ENCODE assay signal across 12 cellular contexts in genomic region chr3:23002846-23003800, GRCh38.
DNase-seq lines count a peak whose midpoint lies in the region; TF ChIP-seq lines count a peak whose summit lies in the region.
"Had no signal": no experiment of that assay in that cellular context is flagged by ENCODE, and none has a peak within 500 bp of the region (broad histone marks: within the 10 kb centered on the region; RNA-seq: fewer than 3 reads in every experiment).

No MANE protein-coding gene starts in this region.

- H3K36me3 ChIP-seq in Karpas-422 (ENCODE audit: insufficient read depth, low read length) (no peaks in the 10 kb centered on the region), skeletal muscle tissue (ENCODE audit: control insufficient read depth in 3 of 3, insufficient read depth in 3 of 3, low read length in 3 of 3) (no peaks in the 10 kb centered on the region), transverse colon (no peaks in the 10 kb centered on the region)
- H3K36me3 ChIP-seq: ascending aorta, thoracic aorta had no signal

- TF ChIP-seq EP300 in transverse colon (IDR thresholded peaks at IDR 0.05; ENCODE audit: low read depth) = no peak

- intact Hi-C loops in transverse colon (cut with DNase I; ENCODE audit: low total_unique reads) = no loop called here

- TF ChIP-seq POLR2A in transverse colon (IDR thresholded peaks at IDR 0.05) = no peak

- H2AFZ ChIP-seq in Karpas-422 (ENCODE audit: low read length) = no peak overlapping the region

- no peaks in the 10 kb centered on the region for H3K36me3 Mint-ChIP-seq in T-helper 2 cell treated with Interferon-gamma antibody and Interleukin-4, amounts not matched to agents 5 μg/mL and 100 μg/mL, for 36 hours (ENCODE audit: low read depth)
- H3K36me3 Mint-ChIP-seq: naive B cell had no signal

- no peaks in the 10 kb centered on the region for H3K4me1 Mint-ChIP-seq in T-helper 2 cell treated with Interferon-gamma antibody and Interleukin-4, amounts not matched to agents 5 μg/mL and 100 μg/mL, for 36 hours (ENCODE audit: low read depth)

- H3K79me2 ChIP-seq in Karpas-422 (ENCODE audit: low read length) = no peaks in the 10 kb centered on the region

- no peak overlapping the region for H3K4me2 ChIP-seq in Karpas-422 (ENCODE audit: low read depth, low read length, poor library complexity, severe bottlenecking)

- no peaks in the 10 kb centered on the region for H3K4me1 ChIP-seq in Karpas-422 (ENCODE audit: low read length)
- H3K4me1 ChIP-seq in skeletal muscle tissue (ENCODE audit: control insufficient read depth in 3 of 3, insufficient read depth in 3 of 3, low read length in 3 of 3) = peaks cover 16 to 39% (median 17%) of the 10 kb centered on the region in 3 donors
- H3K4me1 ChIP-seq in transverse colon = peaks cover 0 to 11% (median 6%) of the 10 kb centered on the region in 4 donors
- H3K4me1 ChIP-seq: ascending aorta had no signal

- no peaks in the 10 kb centered on the region for H3K27me3 Mint-ChIP-seq in T-helper 2 cell treated with Interferon-gamma antibody and Interleukin-4, amounts not matched to agents 5 μg/mL and 100 μg/mL, for 36 hours (ENCODE audit: low read depth)
- H3K27me3 Mint-ChIP-seq: naive B cell had no signal

- 50 to 60% methylated on average over 8 to 16 of the region's 16 CpGs for WGBS in transverse colon (ENCODE audit: low coverage in 1 of 2), 2 donors

- no peak overlapping the region for H3K27ac Mint-ChIP-seq in T-helper 2 cell treated with Interferon-gamma antibody and Interleukin-4, amounts not matched to agents 5 μg/mL and 100 μg/mL, for 36 hours

- H3K4me3 Mint-ChIP-seq in T-helper 2 cell treated with Interferon-gamma antibody and Interleukin-4, amounts not matched to agents 5 μg/mL and 100 μg/mL, for 36 hours = no peak overlapping the region

- in situ Hi-C loops in transverse colon (cut with MboI; ENCODE audit: low pct_ligation_motif_present in 1 of 4, low pct_unique_long_range_greater_than_20kb in 1 of 4, low sequenced_read_pairs in 3 of 4) = no loop called here

- no peak overlapping the region for H3K27ac ChIP-seq in Karpas-422 (ENCODE audit: low read length)
- H3K27ac ChIP-seq in skeletal muscle tissue (ENCODE audit: low read depth, low read length) = peak overlapping the region; percentile 71
- H3K27ac ChIP-seq in transverse colon = no peak overlapping the region
- H3K27ac ChIP-seq: ascending aorta, thoracic aorta had no signal

- H3K9me2 ChIP-seq in Karpas-422 (replicated peaks; ENCODE audit: insufficient read depth, low read length) = no peaks in the 10 kb centered on the region

- peak; percentile 55 for DNase-seq in Karpas-422
- peak; percentile 82 for DNase-seq in NCI-H510A treated with DMSO at 0.1 percent for 48 hours (lab: John Stamatoyannopoulos, UW)
- peak; percentile 45 for DNase-seq in fibroblast of mammary gland (ENCODE audit: low read depth)
- DNase-seq in 8988T = no peak
- DNase-seq in T-helper 2 cell treated with Interferon-gamma antibody and Interleukin-4, amounts not matched to agents 5 μg/mL and 100 μg/mL, for 36 hours (ENCODE audit: low spot score) = no peak
- no peak for DNase-seq in transverse colon
- DNase-seq: activated CD8-positive, alpha-beta memory T cell treated with anti-CD3 and anti-CD28 coated beads for 24 hours; naive B cell; stimulated activated CD4-positive, alpha-beta T cell treated with anti-CD3 and anti-CD28 coated beads, Interleukin-1b, Interleukin-23, amount 100 ng/mL, for 48 hours had no signal

- TF ChIP-seq CTCF in fibroblast of mammary gland (conservative IDR thresholded peaks at IDR 0.05; ENCODE audit: control insufficient read depth, insufficient read depth, low read depth, low read length) (no peak), transverse colon (IDR thresholded peaks at IDR 0.05) (no peak)

- H3K4me3 ChIP-seq in Karpas-422 (ENCODE audit: low read length) (no peak overlapping the region), fibroblast of mammary gland (ENCODE audit: control insufficient read depth, low read depth, low read length) (no peak overlapping the region), skeletal muscle tissue (ENCODE audit: low read length in 3 of 3) (peak overlapping the region in 1 of 3 donors; percentile 6), transverse colon (no peak overlapping the region)
- H3K4me3 ChIP-seq: ascending aorta, thoracic aorta had no signal

- H3K9ac ChIP-seq in Karpas-422 (ENCODE audit: low read length) (no peak overlapping the region), skeletal muscle tissue (ENCODE audit: low read depth in 1 of 3, low read length in 3 of 3) (peak overlapping the region in 1 of 3 donors; percentile 4)

- H3K9me3 ChIP-seq in Karpas-422 (ENCODE audit: low read length) = no peaks in the 10 kb centered on the region
- no peaks in the 10 kb centered on the region for H3K9me3 ChIP-seq in skeletal muscle tissue (ENCODE audit: control insufficient read depth in 3 of 3, low read length in 3 of 3)
- H3K9me3 ChIP-seq in transverse colon = no peaks in the 10 kb centered on the region
- H3K9me3 ChIP-seq: ascending aorta, thoracic aorta had no signal

- no peaks in the 10 kb centered on the region for H3K9me3 Mint-ChIP-seq in T-helper 2 cell treated with Interferon-gamma antibody and Interleukin-4, amounts not matched to agents 5 μg/mL and 100 μg/mL, for 36 hours

- H3K27me3 ChIP-seq in Karpas-422 (ENCODE audit: low read length) (no peaks in the 10 kb centered on the region), skeletal muscle tissue (ENCODE audit: control insufficient read depth in 3 of 3, insufficient read depth in 3 of 3, low read length in 3 of 3) (no peaks in the 10 kb centered on the region), transverse colon (no peaks in the 10 kb centered on the region)
- H3K27me3 ChIP-seq: ascending aorta had no signal

- H4K20me1 ChIP-seq in Karpas-422 (ENCODE audit: insufficient read depth, low read depth, low read length) = no peaks in the 10 kb centered on the region

Comparison
In these comparisons a context has a peak if more than half of its experiments do, and no peak if none do; other contexts are left out.
1. DNase-seq: peak in Karpas-422 (single experiment), NCI-H510A treated with DMSO at 0.1 percent for 48 hours (single experiment) and fibroblast of mammary gland (single experiment); none in 8988T (single experiment), T-helper 2 cell treated with Interferon-gamma antibody and Interleukin-4, amounts not matched to agents 5 μg/mL and 100 μg/mL, for 36 hours (single experiment) and transverse colon (single experiment).